In genomic region chr13:72379581-72379980, GRCh38 we compare ENCODE assay signal across 19 cellular contexts.
A peak's percentile ranks its signal among the peaks of the same experiment; 100 is the strongest.
DNase-seq lines count a peak whose midpoint lies in the region; ATAC-seq, FAIRE-seq and TF ChIP-seq lines count a peak whose summit lies in the region.
"Had no signal": no experiment of that assay in that cellular context is flagged by ENCODE, and none has a peak within 500 bp of the region (broad histone marks: within the 10 kb centered on the region; RNA-seq: fewer than 3 reads in every experiment).

No MANE protein-coding gene starts in this region.

- H3K4me3 ChIP-seq in mammary epithelial cell (replicated peaks in 1 of 3; ENCODE audit: insufficient read depth in 1 of 3, low read depth in 2 of 3, low read length in 3 of 3) (no peak overlapping the region), brain microvascular endothelial cell (ENCODE audit: low read depth, low read length) (no peak overlapping the region), keratinocyte (ENCODE audit: control insufficient read depth in 2 of 3, extremely low read depth in 1 of 3, insufficient read depth in 2 of 3, low read depth in 1 of 3, low read length in 3 of 3) (no peak overlapping the region)
- H3K4me3 ChIP-seq: BLaER1, SJCRH30 had no signal

- H3K27me3 ChIP-seq in mammary epithelial cell (ENCODE audit: insufficient read depth, low read length) (no peaks in the 10 kb centered on the region), brain microvascular endothelial cell (replicated peaks) (no peaks in the 10 kb centered on the region), keratinocyte (ENCODE audit: control insufficient read depth, extremely low read depth, insufficient read depth, low read length) (no peaks in the 10 kb centered on the region)
- H3K27me3 ChIP-seq: BLaER1, SJCRH30 had no signal

- 38% methylated on average over 4 of the region's 4 CpGs for WGBS in mammary epithelial cell (ENCODE audit: low coverage, missing lambda C conversion rate)

- POLR2A ChIA-PET in MCF 10A (lab: Yijun Ruan, JAX) (no interaction called here), HEK293T (lab: Yijun Ruan, JAX) (no interaction called here)

- no peak overlapping the region for H3K27ac ChIP-seq in mammary epithelial cell (ENCODE audit: insufficient read depth, low read depth, low read length)
- no peak overlapping the region for H3K27ac ChIP-seq in brain microvascular endothelial cell
- H3K27ac ChIP-seq in keratinocyte (ENCODE audit: control insufficient read depth, insufficient read depth, low read length) = no peak overlapping the region
- H3K27ac ChIP-seq: BLaER1, SJCRH30 had no signal

- H3K4me2 ChIP-seq in mammary epithelial cell (ENCODE audit: insufficient read depth, low read depth, low read length) = no peak overlapping the region
- no peak overlapping the region for H3K4me2 ChIP-seq in keratinocyte (ENCODE audit: control insufficient read depth, extremely low read depth, insufficient read depth, low read depth, low read length)
- H3K4me2 ChIP-seq: BLaER1 had no signal

- peaks cover 9% of the 10 kb centered on the region for H3K4me1 ChIP-seq in mammary epithelial cell (ENCODE audit: insufficient read depth, low read length)
- H3K4me1 ChIP-seq in keratinocyte (ENCODE audit: control insufficient read depth, extremely low read depth, insufficient read depth, low read length) = peaks cover under 1% of the 10 kb centered on the region
- H3K4me1 ChIP-seq: BLaER1, SJCRH30 had no signal

- dilution Hi-C loops in mammary epithelial cell (cut with HindIII; ENCODE audit: low sequenced_read_pairs) (no loop called here), keratinocyte (cut with MboI; ENCODE audit: extremely low pct_ligation_motif_present, low sequenced_read_pairs) (no loop called here)

- DNase-seq in mammary epithelial cell (peak; percentile 72), MCF 10A (ENCODE audit: unreplicated experiment) (no peak), brain microvascular endothelial cell (peak; percentile 68), keratinocyte (ENCODE audit: low read depth, low spot score) (no peak), HEK293T (ENCODE audit: extremely low spot score) (no peak), NCI-H446 treated with DMSO at 0.1 percent for 48 hours (lab: John Stamatoyannopoulos, UW) (no peak), posterior vena cava (ENCODE audit: low spot score) (no peak)
- DNase-seq: CD8-positive, alpha-beta T cell; GDM1; GOT3; MM.1S; NCI-H1105 treated with DMSO at 0.1 percent for 48 hours; NCI-H187; NCI-H69; RPMI8226; SJCRH30 had no signal

- in situ Hi-C loops in mammary epithelial cell (cut with MboI; ENCODE audit: low sequenced_read_pairs in 2 of 2) (no loop called here), brain microvascular endothelial cell (cut with HindIII; ENCODE audit: low pct_ligation_motif_present, low sequenced_read_pairs) (no loop called here)

- H3K79me2 ChIP-seq in mammary epithelial cell (ENCODE audit: insufficient read depth, low read length) (no peaks in the 10 kb centered on the region), keratinocyte (ENCODE audit: control insufficient read depth, insufficient read depth, low read length) (no peaks in the 10 kb centered on the region)

- ATAC-seq in GM21390 (IDR thresholded peaks at IDR 0.05; ENCODE audit: unreplicated experiment) = no peak
- ATAC-seq: CD8-positive, alpha-beta T cell had no signal

- H3K9me3 ChIP-seq in mammary epithelial cell (replicated peaks; ENCODE audit: insufficient read depth, low read length) (no peaks in the 10 kb centered on the region), keratinocyte (ENCODE audit: control insufficient read depth, low read depth, low read length) (no peaks in the 10 kb centered on the region)
- H3K9me3 ChIP-seq: BLaER1, SJCRH30 had no signal

- H3K9ac ChIP-seq in mammary epithelial cell (ENCODE audit: insufficient read depth, low read length) (no peak overlapping the region), keratinocyte (ENCODE audit: control insufficient read depth, extremely low read depth, insufficient read depth, low read length) (no peak overlapping the region)
- H3K9ac ChIP-seq: BLaER1 had no signal

- no peaks in the 10 kb centered on the region for H3K27me3 Mint-ChIP-seq in MCF 10A (ENCODE audit: insufficient read depth, unreplicated experiment)

- no peaks in the 10 kb centered on the region for H3K9me3 Mint-ChIP-seq in MCF 10A (ENCODE audit: unreplicated experiment)
- H3K9me3 Mint-ChIP-seq: CD8-positive, alpha-beta T cell had no signal

- CTCF ChIA-PET in mammary epithelial cell (lab: Charles Lee; ENCODE audit: low non-redundant PET) = no interaction called here
- CTCF ChIA-PET in MCF 10A (lab: Yijun Ruan, JAX) = no interaction called here
- CTCF ChIA-PET in HEK293T (lab: Yijun Ruan, JAX) = interaction anchor here (0.6 kb wide), 1 partner anchor 924 kb away, joined by 4 read pairs; no protein-coding TSS in a partner anchor

- no peaks in the 10 kb centered on the region for H4K20me1 ChIP-seq in mammary epithelial cell (ENCODE audit: insufficient read depth, low read length)
- H4K20me1 ChIP-seq in keratinocyte (ENCODE audit: control insufficient read depth, extremely low read depth, insufficient read depth, low read length) = no peaks in the 10 kb centered on the region
- H4K20me1 ChIP-seq: BLaER1 had no signal

- BruUV-seq in mammary epithelial cell (replicated peaks; lab: Mats Ljungman, UMichigan) = no TSS peak
- BruUV-seq in MCF 10A (replicated peaks; lab: Mats Ljungman, UMichigan) = no TSS peak

- H3K27ac Mint-ChIP-seq in MCF 10A (ENCODE audit: low read depth, unreplicated experiment) = no peak overlapping the region
- H3K27ac Mint-ChIP-seq: CD8-positive, alpha-beta T cell had no signal

- H3K4me1 Mint-ChIP-seq in MCF 10A (ENCODE audit: insufficient read depth, unreplicated experiment) = peaks cover 4% of the 10 kb centered on the region

- no peak overlapping the region for H3K4me3 Mint-ChIP-seq in MCF 10A (ENCODE audit: unreplicated experiment)
- H3K4me3 Mint-ChIP-seq: CD8-positive, alpha-beta T cell had no signal

- H3K36me3 ChIP-seq in mammary epithelial cell (ENCODE audit: insufficient read depth, low read length) = no peaks in the 10 kb centered on the region
- H3K36me3 ChIP-seq in brain microvascular endothelial cell (replicated peaks) = no peaks in the 10 kb centered on the region
- H3K36me3 ChIP-seq in keratinocyte (ENCODE audit: control insufficient read depth in 2 of 2, extremely low read depth in 1 of 2, insufficient read depth in 2 of 2, low read length in 2 of 2) = no peaks in the 10 kb centered on the region
- H3K36me3 ChIP-seq: BLaER1, SJCRH30 had no signal

- intact Hi-C loops in mammary epithelial cell (cut with micrococcal nuclease) = no loop called here
- intact Hi-C loops in MCF 10A (cut with micrococcal nuclease) = no loop called here
- intact Hi-C loops in posterior vena cava (cut with DNase I) = no loop called here

- FAIRE-seq in keratinocyte (lab: Jason Lieb, UNC) = peak; percentile 44
- FAIRE-seq: GM12892 had no signal

- no peaks in the 10 kb centered on the region for H3K36me3 Mint-ChIP-seq in MCF 10A (ENCODE audit: insufficient read depth, unreplicated experiment)
- H3K36me3 Mint-ChIP-seq: CD8-positive, alpha-beta T cell had no signal

- H3K9me1 ChIP-seq in keratinocyte (ENCODE audit: control insufficient read depth, extremely low read depth, insufficient read depth, low read length) = no peaks in the 10 kb centered on the region

- TF ChIP-seq CTCF in mammary epithelial cell (conservative IDR thresholded peaks at IDR 0.05 in 1 of 2, IDR thresholded peaks at IDR 0.05 in 1 of 2; ENCODE audit: extremely low read depth in 1 of 2, insufficient read depth in 1 of 2, low read depth in 1 of 2, low read length in 2 of 2) (no peak), MCF 10A (IDR thresholded peaks at IDR 0.05; ENCODE audit: unreplicated experiment) (no peak), brain microvascular endothelial cell (IDR thresholded peaks at IDR 0.05; ENCODE audit: low read depth, low read length, missing control alignments) (no peak), keratinocyte (optimal IDR thresholded peaks at IDR 0.05 in 1 of 3, IDR thresholded peaks at IDR 0.05 in 1 of 3, conservative IDR thresholded peaks at IDR 0.05 in 1 of 3; ENCODE audit: extremely low read depth in 1 of 3, insufficient read depth in 2 of 3, low read length in 3 of 3) (no peak)

- H2AFZ ChIP-seq in mammary epithelial cell (ENCODE audit: low read depth, low read length) = peak overlapping the region; percentile 38
- no peak overlapping the region for H2AFZ ChIP-seq in keratinocyte (ENCODE audit: control insufficient read depth, low read length)

TF ChIP-seq in HEK293T, 16 proteins besides CTCF, POLR2A, EP300 and RAD21:
- TF ChIP-seq SP1 (IDR thresholded peaks at IDR 0.05) (no peak), SUZ12 (IDR thresholded peaks at IDR 0.05) (no peak), NFRKB (IDR thresholded peaks at IDR 0.05) (no peak), ARNT (IDR thresholded peaks at IDR 0.05) (no peak), L3MBTL2 (conservative IDR thresholded peaks at IDR 0.05) (no peak), HDGF (IDR thresholded peaks at IDR 0.05; ENCODE audit: borderline replicate concordance) (no peak), PKNOX1 (IDR thresholded peaks at IDR 0.05) (no peak), LEF1 (IDR thresholded peaks at IDR 0.05; ENCODE audit: borderline replicate concordance) (no peak), ZNF384 (IDR thresholded peaks at IDR 0.05) (no peak), FOXA1 (IDR thresholded peaks at IDR 0.05) (no peak), ELF4 (IDR thresholded peaks at IDR 0.05) (no peak), CTBP1 (IDR thresholded peaks at IDR 0.05; ENCODE audit: borderline replicate concordance) (no peak), BHLHE40 (IDR thresholded peaks at IDR 0.05; ENCODE audit: borderline replicate concordance) (no peak), TARDBP (IDR thresholded peaks at IDR 0.05) (no peak), FOXK2 (IDR thresholded peaks at IDR 0.05) (no peak), FOXM1 (IDR thresholded peaks at IDR 0.05; ENCODE audit: borderline replicate concordance) (no peak)

Comparison
In these comparisons a context has a peak if more than half of its experiments do, and no peak if none do; other contexts are left out.
1. DNase-seq: peak in mammary epithelial cell (single experiment) and brain microvascular endothelial cell (single experiment); none in MCF 10A (single experiment), keratinocyte (single experiment), HEK293T (single experiment), NCI-H446 treated with DMSO at 0.1 percent for 48 hours (single experiment) and posterior vena cava (single experiment).